Comparison of ENCODE assay signal across 13 cellular contexts in genomic region chr20:36720510-36720909, GRCh38. TPM values are rescaled to one million over a fixed set of nuclear protein-coding genes. Genes with fewer than 3 reads are reported as not detected.
DNase-seq lines count a peak whose midpoint lies in the region; ATAC-seq and TF ChIP-seq lines count a peak whose summit lies in the region.
"Had no signal": no experiment of that assay in that cellular context is flagged by ENCODE, and none has a peak within 500 bp of the region (broad histone marks: within the 10 kb centered on the region; RNA-seq: fewer than 3 reads in every experiment).

No MANE protein-coding gene starts in this region.

- no peaks in the 10 kb centered on the region for H3K9me3 ChIP-seq in fibroblast of lung (ENCODE audit: control insufficient read depth, insufficient read depth, low read depth, low read length)
- H3K9me3 ChIP-seq: upper lobe of left lung had no signal

- peaks cover 5% of the 10 kb centered on the region for H3K36me3 Mint-ChIP-seq in T-helper 1 cell treated with Interleukin-12 subunit alpha and Interleukin-12 subunit beta and Interleukin-4 antibody, amounts not matched to agents 30 μg/mL and 1 μg/mL, for 36 hours (ENCODE audit: low read depth)

- H3K27me3 ChIP-seq in fibroblast of lung (ENCODE audit: control insufficient read depth, insufficient read depth, low read length) = no peaks in the 10 kb centered on the region
- H3K27me3 ChIP-seq: upper lobe of left lung had no signal

- TF ChIP-seq CTCF in fibroblast of lung (conservative IDR thresholded peaks at IDR 0.05 in 1 of 2, IDR thresholded peaks at IDR 0.05 in 1 of 2; ENCODE audit: low read depth in 1 of 2, low read length in 2 of 2) = no peak

- H3K4me1 ChIP-seq in fibroblast of lung (ENCODE audit: control insufficient read depth, extremely low read depth, insufficient read depth, low read length) = no peaks in the 10 kb centered on the region
- H3K4me1 ChIP-seq: upper lobe of left lung had no signal

- H3K79me2 ChIP-seq in fibroblast of lung (ENCODE audit: control insufficient read depth, insufficient read depth, low read length) = no peaks in the 10 kb centered on the region

- H3K27ac ChIP-seq in fibroblast of lung (ENCODE audit: insufficient read depth, low read length) = no peak overlapping the region
- H3K27ac ChIP-seq: upper lobe of left lung had no signal

- H3K4me1 Mint-ChIP-seq in T-helper 1 cell treated with Interleukin-12 subunit alpha and Interleukin-12 subunit beta and Interleukin-4 antibody, amounts not matched to agents 30 μg/mL and 1 μg/mL, for 36 hours (ENCODE audit: low read depth) = peaks cover 8% of the 10 kb centered on the region

- peak overlapping the region; percentile 15 for H3K4me2 ChIP-seq in fibroblast of lung (ENCODE audit: extremely low read depth, insufficient read depth, low read length)

- no peaks in the 10 kb centered on the region for H4K20me1 ChIP-seq in fibroblast of lung (ENCODE audit: control insufficient read depth, extremely low read depth, insufficient read depth, low read length)

- H3K9me3 Mint-ChIP-seq in T-helper 1 cell treated with Interleukin-12 subunit alpha and Interleukin-12 subunit beta and Interleukin-4 antibody, amounts not matched to agents 30 μg/mL and 1 μg/mL, for 36 hours = no peaks in the 10 kb centered on the region

- peak; percentile 90 for ATAC-seq in stimulated activated naive CD8-positive, alpha-beta T cell treated with anti-CD3 and anti-CD28 coated beads, Interleukin-15, Interleukin-2, amounts not matched to agents 100 U/mL and 50 U/mL, for 24 hours
- ATAC-seq in GM18907 (IDR thresholded peaks at IDR 0.05; ENCODE audit: unreplicated experiment) = no peak
- ATAC-seq: left ventricle myocardium superior had no signal

- peak overlapping the region; percentile 45 for H3K27ac Mint-ChIP-seq in T-helper 1 cell treated with Interleukin-12 subunit alpha and Interleukin-12 subunit beta and Interleukin-4 antibody, amounts not matched to agents 30 μg/mL and 1 μg/mL, for 36 hours

- H3K4me3 Mint-ChIP-seq in T-helper 1 cell treated with Interleukin-12 subunit alpha and Interleukin-12 subunit beta and Interleukin-4 antibody, amounts not matched to agents 30 μg/mL and 1 μg/mL, for 36 hours = no peak overlapping the region

- no peak overlapping the region for H3K4me3 ChIP-seq in fibroblast of lung (replicated peaks in 1 of 4; ENCODE audit: control extremely low read depth in 1 of 4, insufficient read depth in 1 of 4, low read depth in 3 of 4, low read length in 4 of 4)
- H3K4me3 ChIP-seq: upper lobe of left lung had no signal

- no peak overlapping the region for H3K9ac ChIP-seq in fibroblast of lung (ENCODE audit: insufficient read depth, low read length)

- H2AFZ ChIP-seq in fibroblast of lung (ENCODE audit: low read length) = no peak overlapping the region

- DNase-seq in activated effector memory CD4-positive, alpha-beta T cell treated with anti-CD3 and anti-CD28 coated beads, Interleukin-2, amount 50 U/mL, for 16 hours = peak; percentile 65
- no peak for DNase-seq in activated effector memory CD4-positive, alpha-beta T cell treated with Interleukin-2 at 50 U/mL for 16 hours
- DNase-seq in fibroblast of lung (ENCODE audit: low read depth in 2 of 2) (peak in 1 of 2 donors; percentile 22), activated gamma-delta T cell (lab: John Stamatoyannopoulos, UW) (no peak), NCI-H82 (lab: John Stamatoyannopoulos, UW) (no peak)
- DNase-seq in stimulated activated naive CD8-positive, alpha-beta T cell treated with anti-CD3 and anti-CD28 coated beads, Interleukin-15, Interleukin-2, amounts not matched to agents 100 U/mL and 50 U/mL, for 24 hours = peak; percentile 14
- DNase-seq: left ventricle myocardium superior, NCI-H1930, NCI-H524, posterior cingulate gyrus, upper lobe of left lung had no signal

- H3K27me3 Mint-ChIP-seq in T-helper 1 cell treated with Interleukin-12 subunit alpha and Interleukin-12 subunit beta and Interleukin-4 antibody, amounts not matched to agents 30 μg/mL and 1 μg/mL, for 36 hours (ENCODE audit: low read depth) = no peaks in the 10 kb centered on the region

- H3K36me3 ChIP-seq in fibroblast of lung (ENCODE audit: control insufficient read depth, insufficient read depth, low read length) = no peaks in the 10 kb centered on the region

RNA-seq across cellular contexts. Expression of gene NDRG3, which starts 25.4 kb away (rescaled TPM):
- 19.3 and 37.8 TPM in 2 replicates for total RNA-seq in fibroblast of lung
- 37.8 and 40.8 TPM in 2 replicates for polyA plus RNA-seq in fibroblast of lung
- polyA plus RNA-seq in fibroblast of lung (2012) = 26.8 and 29.7 TPM in 2 replicates
- polyA minus RNA-seq in fibroblast of lung (ENCODE audit: low replicate concordance) = 52.6 and 61.2 TPM in 2 replicates

RNA-seq across cellular contexts. Expression of gene DSN1, which starts 53.1 kb away (rescaled TPM):
- total RNA-seq in fibroblast of lung = 4.6 and 8.3 TPM in 2 replicates
- polyA plus RNA-seq in fibroblast of lung = 13.4 and 24.0 TPM in 2 replicates
- polyA plus RNA-seq in fibroblast of lung (2012) = 8.5 and 15.8 TPM in 2 replicates
- polyA minus RNA-seq in fibroblast of lung (ENCODE audit: low replicate concordance) = 1.5 and 5.7 TPM in 2 replicates

Comparison
In these comparisons a context has a peak if more than half of its experiments do, and no peak if none do; other contexts are left out.
1. DNase-seq: peak in activated effector memory CD4-positive, alpha-beta T cell treated with anti-CD3 and anti-CD28 coated beads, Interleukin-2, amount 50 U/mL, for 16 hours (single experiment) and stimulated activated naive CD8-positive, alpha-beta T cell treated with anti-CD3 and anti-CD28 coated beads, Interleukin-15, Interleukin-2, amounts not matched to agents 100 U/mL and 50 U/mL, for 24 hours (single experiment); none in activated effector memory CD4-positive, alpha-beta T cell treated with Interleukin-2 at 50 U/mL for 16 hours (single experiment), activated gamma-delta T cell (single experiment) and NCI-H82 (single experiment).